17 cellular contexts compared by ENCODE assay signal in the genomic region with DNA sequence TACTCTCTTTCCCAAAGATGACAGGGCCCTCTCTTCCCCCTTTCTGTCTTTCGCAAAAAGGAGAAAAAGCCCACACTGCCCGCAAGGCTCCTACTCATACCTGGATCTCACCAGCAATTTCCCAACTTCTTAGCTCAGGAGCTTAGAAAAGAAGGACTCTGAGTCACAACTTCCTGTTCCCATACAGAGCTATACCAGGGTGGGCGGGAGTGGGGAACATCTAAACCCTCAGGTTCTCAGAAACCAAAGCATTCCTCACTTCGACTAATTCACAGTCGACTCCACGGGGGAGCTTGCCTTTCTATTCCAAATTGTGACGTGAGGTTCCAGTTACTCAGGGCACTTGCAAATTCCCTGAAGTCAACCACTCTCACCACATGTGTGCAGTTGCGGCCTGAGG.
DNase-seq lines count a peak whose midpoint lies in the region; ATAC-seq, FAIRE-seq and TF ChIP-seq lines count a peak whose summit lies in the region.
"Had no signal": no experiment of that assay in that cellular context is flagged by ENCODE, and none has a peak within 500 bp of the region (broad histone marks: within the 10 kb centered on the region; RNA-seq: fewer than 3 reads in every experiment).

No MANE protein-coding gene starts in this region.

- H3K23me2 ChIP-seq in H1 (ENCODE audit: low read depth, low read length) = no peaks in the 10 kb centered on the region

- H3K4me1 ChIP-seq in H1 (replicated peaks in 1 of 4; ENCODE audit: control insufficient read depth in 3 of 4, insufficient read depth in 4 of 4, low read length in 3 of 4) = peaks cover 0 to 1% (median 0%) of the 10 kb centered on the region in 4 experiments; a peak in 2 of 7 replicates
- H3K4me1 ChIP-seq in neuronal stem cell (ENCODE audit: control insufficient read depth in 2 of 2, insufficient read depth in 1 of 2, low read depth in 1 of 2, low read length in 2 of 2) = peaks cover 0 to 3% of the 10 kb centered on the region in 2 donors
- no peaks in the 10 kb centered on the region for H3K4me1 ChIP-seq in HAP-1
- H3K4me1 ChIP-seq: parathyroid adenoma, SJSA1 had no signal

- H3K4me3 ChIP-seq in H1 (ENCODE audit: extremely low read depth in 1 of 4, insufficient read depth in 2 of 4, low read depth in 3 of 4, low read length in 4 of 4) (no peak overlapping the region), neuronal stem cell (ENCODE audit: low read length in 2 of 2) (no peak overlapping the region), HAP-1 (no peak overlapping the region)
- H3K4me3 ChIP-seq: SJSA1 had no signal

- H2BK15ac ChIP-seq in H1 (ENCODE audit: low read length) = no peak overlapping the region
- H2BK15ac ChIP-seq in neuronal stem cell (ENCODE audit: low read length) = no peak overlapping the region

- H3K4me2 ChIP-seq in H1 (ENCODE audit: insufficient read depth in 1 of 2, low read depth in 2 of 2, low read length in 2 of 2) (no peak overlapping the region), neuronal stem cell (ENCODE audit: insufficient read depth, low read length, poor library complexity, severe bottlenecking) (no peak overlapping the region)

- no peaks in the 10 kb centered on the region for H3K79me2 ChIP-seq in H1 (ENCODE audit: control insufficient read depth in 1 of 2, insufficient read depth in 2 of 2, low read length in 2 of 2)
- H3K79me2 ChIP-seq: parathyroid adenoma had no signal

- H4K5ac ChIP-seq in H1 (ENCODE audit: insufficient read length, low read depth, low read length) = no peak overlapping the region

- H2AFZ ChIP-seq in H1 (ENCODE audit: low read length) = peak overlapping the region; percentile 37; the same call in 1 of the 2 replicates
- H2AFZ ChIP-seq in neuronal stem cell (ENCODE audit: low read length) = peak overlapping the region; percentile 35
- H2AFZ ChIP-seq: parathyroid adenoma had no signal

- H3K23ac ChIP-seq in H1 (ENCODE audit: insufficient read length) (no peak overlapping the region), neuronal stem cell (ENCODE audit: low read depth, low read length, poor library complexity) (no peak overlapping the region)

- DNase-seq in ELR (ENCODE audit: low read depth) (peak; percentile 22), RCC 7860 (ENCODE audit: low spot score) (peak; percentile 17), H1 (ENCODE audit: low read depth in 1 of 2, low spot score in 2 of 2) (peak in 1 of 2 experiments; percentile 53), neuronal stem cell (ENCODE audit: low spot score) (no peak), HAP-1 (ENCODE audit: low spot score in 2 of 2) (no peak), natural killer cell (no peak), left ventricle myocardium superior (no peak)
- DNase-seq in activated T-cell treated with anti-CD3 and anti-CD28 coated beads, Interleukin-2, amount 50 U/mL, for 4 hours = no peak
- DNase-seq: DMS153, H7, immature natural killer cell, T1000 had no signal

- H3K27ac ChIP-seq in H1 (ENCODE audit: low read depth, low read length) = no peak overlapping the region
- no peak overlapping the region for H3K27ac ChIP-seq in neuronal stem cell (replicated peaks; ENCODE audit: low read length)
- H3K27ac ChIP-seq: parathyroid adenoma, SJSA1 had no signal

- CTCF ChIA-PET in H1 (lab: Charles Lee; ENCODE audit: partially characterized antibody) = interaction anchor here (0.6 to 0.8 kb wide), 2 partner anchors 34 to 195 kb away, joined by 3 to 4 read pairs; no protein-coding TSS in a partner anchor

- no peak for TF ChIP-seq RAD21 in H1 (IDR thresholded peaks at IDR 0.05 in 1 of 2, conservative IDR thresholded peaks at IDR 0.05 in 1 of 2; ENCODE audit: low read depth in 2 of 2, low read length in 2 of 2)

- no peak overlapping the region for H3K14ac ChIP-seq in H1 (ENCODE audit: insufficient read length)
- H3K14ac ChIP-seq in neuronal stem cell (ENCODE audit: low read length) = no peak overlapping the region

- H4K91ac ChIP-seq in H1 (replicated peaks; ENCODE audit: insufficient read length, low read length) = no peak overlapping the region
- no peak overlapping the region for H4K91ac ChIP-seq in neuronal stem cell (ENCODE audit: low read depth, low read length, poor library complexity)

- TF ChIP-seq CTCF in H1 (IDR thresholded peaks at IDR 0.05; ENCODE audit: control extremely low read depth in 1 of 3, insufficient read depth in 1 of 3, low read depth in 1 of 3, low read length in 3 of 3) (no peak), natural killer cell (IDR thresholded peaks at IDR 0.05) (no peak)

- H3K9me3 Mint-ChIP-seq in activated T-cell treated with anti-CD3 and anti-CD28 coated beads, Interleukin-2, amount 50 U/mL, for 4 hours = no peaks in the 10 kb centered on the region
- peaks cover 0 to 5% of the 10 kb centered on the region in 2 donors for H3K9me3 Mint-ChIP-seq in natural killer cell
- H3K9me3 Mint-ChIP-seq: stimulated activated naive CD8-positive, alpha-beta T cell treated with anti-CD3 and anti-CD28 coated beads, Interleukin-15, Interleukin-2, amounts not matched to agents 100 ng/mL and 50 ng/mL, for 24 hours had no signal

- no peak overlapping the region for H3K56ac ChIP-seq in H1 (replicated peaks; ENCODE audit: insufficient read length, low read depth, low read length)

- no peaks in the 10 kb centered on the region for H3K36me3 ChIP-seq in H1 (ENCODE audit: control insufficient read depth in 2 of 4, insufficient read depth in 4 of 4, low read length in 3 of 4)
- H3K36me3 ChIP-seq in neuronal stem cell (replicated peaks in 1 of 2; ENCODE audit: control insufficient read depth in 2 of 2, insufficient read depth in 2 of 2, low read length in 2 of 2) = peaks cover 0 to 2% of the 10 kb centered on the region in 2 donors
- no peaks in the 10 kb centered on the region for H3K36me3 ChIP-seq in HAP-1 (replicated peaks)
- H3K36me3 ChIP-seq: SJSA1 had no signal

- H2BK20ac ChIP-seq in H1 (ENCODE audit: low read length) = no peak overlapping the region

- H3K9me3 ChIP-seq in H1 (ENCODE audit: insufficient read depth in 2 of 2, low read depth in 1 of 2, low read length in 1 of 2) (no peaks in the 10 kb centered on the region), neuronal stem cell (replicated peaks in 1 of 2; ENCODE audit: control insufficient read depth in 2 of 2, insufficient read depth in 1 of 2, low read depth in 1 of 2, low read length in 2 of 2) (peaks cover 0 to 3% of the 10 kb centered on the region in 2 donors), HAP-1 (no peaks in the 10 kb centered on the region)
- H3K9me3 ChIP-seq: SJSA1 had no signal

- H2BK5ac ChIP-seq in H1 (ENCODE audit: low read depth, low read length) (peak overlapping the region; percentile 19; the same call in 1 of the 2 replicates), neuronal stem cell (ENCODE audit: low read length) (no peak overlapping the region)

- no peak for TF ChIP-seq POLR2A in H1 (IDR thresholded peaks at IDR 0.05; ENCODE audit: control extremely low read depth in 1 of 2, low read depth in 2 of 2, low read length in 2 of 2)

- no peak for ATAC-seq in activated T-cell treated with anti-CD3 and anti-CD28 coated beads, Interleukin-2, amount 50 U/mL, for 4 hours
- ATAC-seq in natural killer cell (no peak), left ventricle myocardium superior (no peak)

- H2BK12ac ChIP-seq in H1 (ENCODE audit: low read depth, low read length) = peak overlapping the region; percentile 71; the same call in 1 of the 2 replicates
- H2BK12ac ChIP-seq in neuronal stem cell (ENCODE audit: low read length) = no peak overlapping the region

- no peak overlapping the region for H3K4ac ChIP-seq in H1 (replicated peaks; ENCODE audit: insufficient read length, low read depth, low read length)
- no peak overlapping the region for H3K4ac ChIP-seq in neuronal stem cell (ENCODE audit: low read length)

- H3K4me1 Mint-ChIP-seq in activated T-cell treated with anti-CD3 and anti-CD28 coated beads, Interleukin-2, amount 50 U/mL, for 4 hours (ENCODE audit: low read depth) = no peaks in the 10 kb centered on the region
- no peaks in the 10 kb centered on the region for H3K4me1 Mint-ChIP-seq in natural killer cell
- H3K4me1 Mint-ChIP-seq: B cell, immature natural killer cell had no signal

- H3K79me1 ChIP-seq in H1 (ENCODE audit: low read depth, low read length) (no peaks in the 10 kb centered on the region), neuronal stem cell (ENCODE audit: low read depth, low read length) (no peaks in the 10 kb centered on the region)

- no peak overlapping the region for H3K27ac Mint-ChIP-seq in natural killer cell
- H3K27ac Mint-ChIP-seq: B cell; IgD-negative memory B cell; immature natural killer cell; stimulated activated naive CD8-positive, alpha-beta T cell treated with anti-CD3 and anti-CD28 coated beads, Interleukin-15, Interleukin-2, amounts not matched to agents 100 ng/mL and 50 ng/mL, for 24 hours had no signal

- in situ Hi-C loops in HAP-1 (cut with MboI; ENCODE audit: low sequenced_read_pairs) = no loop called here

- no peak for TF ChIP-seq EP300 in H1 (IDR thresholded peaks at IDR 0.05; ENCODE audit: borderline replicate concordance in 1 of 2, low read depth in 2 of 2, low read length in 2 of 2)

- no peaks in the 10 kb centered on the region for H3K36me3 Mint-ChIP-seq in activated T-cell treated with anti-CD3 and anti-CD28 coated beads, Interleukin-2, amount 50 U/mL, for 4 hours (ENCODE audit: insufficient read depth)
- no peaks in the 10 kb centered on the region for H3K36me3 Mint-ChIP-seq in natural killer cell
- H3K36me3 Mint-ChIP-seq: IgD-negative memory B cell, immature natural killer cell had no signal

- no peaks in the 10 kb centered on the region for H4K20me1 ChIP-seq in H1 (replicated peaks in 1 of 2; ENCODE audit: control insufficient read depth in 1 of 2, insufficient read depth in 2 of 2, low read length in 2 of 2)

- H3K18ac ChIP-seq in H1 (ENCODE audit: extremely low read depth, low read length) (no peak overlapping the region), neuronal stem cell (ENCODE audit: low read length) (no peak overlapping the region)

- H2AK5ac ChIP-seq in H1 (ENCODE audit: low read depth, low read length) (no peak overlapping the region), neuronal stem cell (ENCODE audit: low read depth, low read length) (no peak overlapping the region)

- intact Hi-C loops in natural killer cell (cut with micrococcal nuclease) = no loop called here
- intact Hi-C loops in left ventricle myocardium superior (cut with micrococcal nuclease) = no loop called here

- H3K4me3 Mint-ChIP-seq in activated T-cell treated with anti-CD3 and anti-CD28 coated beads, Interleukin-2, amount 50 U/mL, for 4 hours = no peak overlapping the region
- H3K4me3 Mint-ChIP-seq in natural killer cell = no peak overlapping the region
- H3K4me3 Mint-ChIP-seq: B cell; immature natural killer cell; stimulated activated naive CD8-positive, alpha-beta T cell treated with anti-CD3 and anti-CD28 coated beads, Interleukin-15, Interleukin-2, amounts not matched to agents 100 ng/mL and 50 ng/mL, for 24 hours had no signal

- H4K8ac ChIP-seq in H1 (ENCODE audit: extremely low read depth, insufficient read depth, low read length) = 0 out of 2 replicates have a peak overlapping the region, but pooled peaks have one; percentile 9
- H4K8ac ChIP-seq in neuronal stem cell (ENCODE audit: low read depth, low read length) = no peak overlapping the region

- FAIRE-seq in RCC 7860 (lab: Jason Lieb, UNC) (no peak), H1 (lab: Jason Lieb, UNC) (no peak)

- H3K27me3 ChIP-seq in H1 (replicated peaks in 1 of 4; ENCODE audit: control insufficient read depth in 3 of 4, extremely low read depth in 1 of 4, insufficient read depth in 3 of 4, low read length in 3 of 4) (peaks cover 0 to 1% (median 0%) of the 10 kb centered on the region in 4 experiments; a peak in 3 of 7 replicates), neuronal stem cell (ENCODE audit: control insufficient read depth in 3 of 3, insufficient read depth in 3 of 3, low read depth in 1 of 3, low read length in 3 of 3) (no peaks in the 10 kb centered on the region), HAP-1 (ENCODE audit: low read depth) (0 out of 2 replicates have a peak, but pooled peaks cover 5% of the 10 kb centered on the region)
- H3K27me3 ChIP-seq: SJSA1 had no signal

- 78% methylated on average over 8 of the region's 8 CpGs; no CpG with 5 or more reads in 1 of the 2 experiments for WGBS in H1 (ENCODE audit: extremely low coverage in 1 of 2, insufficient coverage in 1 of 2, insufficient read length in 1 of 2, insufficient replicate concordance in 2 of 2, low coverage in 1 of 2, low lambda C conversion rate in 2 of 2, missing lambda C conversion rate in 1 of 2), 2 experiments
- no CpG with 5 or more reads among the region's 8 CpGs for WGBS in neuronal stem cell (ENCODE audit: extremely low coverage in 2 of 2, insufficient read length in 2 of 2, insufficient replicate concordance in 1 of 2), 2 donors

- H3K27me3 Mint-ChIP-seq in activated T-cell treated with anti-CD3 and anti-CD28 coated beads, Interleukin-2, amount 50 U/mL, for 4 hours (ENCODE audit: low read depth) = peaks cover 2% of the 10 kb centered on the region
- H3K27me3 Mint-ChIP-seq in natural killer cell (ENCODE audit: low read depth in 2 of 2) = no peaks in the 10 kb centered on the region
- H3K27me3 Mint-ChIP-seq: B cell; IgD-negative memory B cell; stimulated activated naive CD8-positive, alpha-beta T cell treated with anti-CD3 and anti-CD28 coated beads, Interleukin-15, Interleukin-2, amounts not matched to agents 100 ng/mL and 50 ng/mL, for 24 hours had no signal

- H2BK120ac ChIP-seq in H1 (replicated peaks; ENCODE audit: low read depth, low read length) = no peak overlapping the region
- no peak overlapping the region for H2BK120ac ChIP-seq in neuronal stem cell (ENCODE audit: low read depth, low read length)

- H3K9ac ChIP-seq in H1 (replicated peaks in 1 of 4; ENCODE audit: extremely low read depth in 1 of 4, low read depth in 3 of 4, low read length in 3 of 4) (no peak overlapping the region), neuronal stem cell (ENCODE audit: low read depth, low read length, poor library complexity) (no peak overlapping the region)
- H3K9ac ChIP-seq: parathyroid adenoma had no signal

- POLR2A ChIA-PET in H1 (lab: Charles Lee; ENCODE audit: partially characterized antibody) = no interaction called here

Comparison
In these comparisons a context has a peak if more than half of its experiments do, and no peak if none do; other contexts are left out.
1. DNase-seq: peak in ELR (single experiment) and RCC 7860 (single experiment); none in neuronal stem cell (single experiment), activated T-cell treated with anti-CD3 and anti-CD28 coated beads, Interleukin-2, amount 50 U/mL, for 4 hours (single experiment), HAP-1 (0 of 2), natural killer cell (single experiment) and left ventricle myocardium superior (single experiment).